ENCODE assay signal across 18 cellular contexts in the genomic region with DNA sequence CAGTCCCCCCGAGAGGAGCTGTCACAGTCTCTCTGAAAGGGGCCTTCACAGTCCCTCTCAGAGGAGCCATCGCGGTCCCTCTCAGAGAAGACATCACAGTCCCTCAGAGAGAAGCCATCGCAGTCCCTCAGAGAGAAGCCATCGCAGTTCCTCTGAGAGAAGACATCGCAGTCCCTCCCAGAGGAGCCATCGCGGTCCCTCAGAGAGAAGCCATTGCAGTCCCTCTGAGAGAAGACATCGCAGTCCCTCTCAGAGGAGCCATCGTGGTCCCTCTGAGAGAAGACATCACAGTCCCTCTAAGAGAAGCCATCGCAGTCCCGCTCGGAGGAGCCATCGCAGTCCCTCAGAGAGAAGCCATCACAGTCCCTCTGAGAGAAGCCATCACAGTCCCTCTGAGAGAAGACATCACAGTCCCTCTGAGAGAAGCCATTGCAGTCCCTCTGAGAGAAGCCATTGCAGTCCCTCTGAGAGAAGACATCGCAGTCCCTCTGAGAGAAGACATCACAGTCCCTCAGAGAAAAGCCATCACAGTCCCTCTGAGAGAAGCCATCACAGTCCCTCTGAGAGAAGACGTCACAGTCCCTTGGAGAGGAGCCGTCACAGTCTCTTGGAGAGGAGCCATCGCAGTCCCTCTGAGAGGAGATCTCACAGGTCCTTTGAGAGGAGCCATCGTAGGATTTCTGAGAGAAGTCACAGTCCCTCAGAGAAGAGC. TPM values are rescaled to one million over a fixed set of nuclear protein-coding genes. Genes with fewer than 3 reads are reported as not detected.
DNase-seq lines count a peak whose midpoint lies in the region; ATAC-seq, FAIRE-seq and TF ChIP-seq lines count a peak whose summit lies in the region.
"Had no signal": no experiment of that assay in that cellular context is flagged by ENCODE, and none has a peak within 500 bp of the region (broad histone marks: within the 10 kb centered on the region; RNA-seq: fewer than 3 reads in every experiment).

No MANE protein-coding gene starts in this region.

- H3K4me3 Mint-ChIP-seq in HFFc6: peak overlapping the region; percentile 95; the same call in 1 of the 2 replicates

- H3K23ac ChIP-seq in neuronal stem cell (ENCODE audit: low read depth, low read length, poor library complexity): no peak overlapping the region

- POLR2A ChIA-PET in K562 (lab: Yijun Ruan, JAX): interaction anchor here (1.3 kb wide), 1 partner anchor 8 kb away, joined by 7 read pairs; no protein-coding TSS in a partner anchor

- no peak overlapping the region; the same call in 1 of the 2 replicates for H3K27ac Mint-ChIP-seq in HFFc6

- H4K8ac ChIP-seq in neuronal stem cell (ENCODE audit: low read depth, low read length): no peak overlapping the region

- peak overlapping the region; percentile 83 for H3K27ac ChIP-seq in K562 (ENCODE audit: extremely low read depth, low read depth, low read length)
- no peak overlapping the region for H3K27ac ChIP-seq in neuronal stem cell (replicated peaks; ENCODE audit: low read length)

- no peak overlapping the region for H3K4ac ChIP-seq in neuronal stem cell (ENCODE audit: low read length)

- H3K4me1 Mint-ChIP-seq in HFFc6 (ENCODE audit: low read depth): peaks cover 36% of the 10 kb centered on the region

- H3K9me3 Mint-ChIP-seq in HFFc6: peaks cover 38% of the 10 kb centered on the region

- no peak overlapping the region for H2BK120ac ChIP-seq in neuronal stem cell (ENCODE audit: low read depth, low read length)

- no peak overlapping the region for H3K14ac ChIP-seq in neuronal stem cell (ENCODE audit: low read length)

- no peak overlapping the region for H2BK5ac ChIP-seq in neuronal stem cell (ENCODE audit: low read length)

- intact Hi-C loops in K562 (cut with micrococcal nuclease): loop anchor here (5.0 kb wide), 3 partner anchors 44 to 174 kb away; a partner anchor contains a TSS

- ATAC-seq in K562 (no peak), HG02981 (IDR thresholded peaks at IDR 0.05; ENCODE audit: unreplicated experiment) (no peak)

- peak overlapping the region; percentile 66 to 84; a peak in 3 of 4 replicates for H3K9ac ChIP-seq in K562 (ENCODE audit: insufficient read depth in 1 of 2, low read depth in 2 of 2, low read length in 2 of 2)
- H3K9ac ChIP-seq in neuronal stem cell (ENCODE audit: low read depth, low read length, poor library complexity): no peak overlapping the region

- H2BK12ac ChIP-seq in neuronal stem cell (ENCODE audit: low read length): no peak overlapping the region

- no peaks in the 10 kb centered on the region for H3K9me1 ChIP-seq in K562 (ENCODE audit: control insufficient read depth, insufficient read depth, low read length)

- 92% methylated on average over 18 of the region's 19 CpGs for WGBS in K562 (ENCODE audit: insufficient coverage, low coverage, missing lambda C conversion rate)
- no CpG with 5 or more reads among the region's 19 CpGs for WGBS in neuronal stem cell (ENCODE audit: extremely low coverage in 2 of 2, insufficient read length in 2 of 2, insufficient replicate concordance in 1 of 2), 2 donors

- H3K79me1 ChIP-seq in neuronal stem cell (ENCODE audit: low read depth, low read length): peaks cover 5% of the 10 kb centered on the region

- peaks cover 13 to 40% of the 10 kb centered on the region in 2 experiments for H3K4me1 ChIP-seq in K562 (replicated peaks in 1 of 2; ENCODE audit: control insufficient read depth in 2 of 2, insufficient read depth in 2 of 2, low read length in 2 of 2)
- H3K4me1 ChIP-seq in neuronal stem cell (ENCODE audit: control insufficient read depth in 2 of 2, insufficient read depth in 1 of 2, low read depth in 1 of 2, low read length in 2 of 2): peaks cover 2 to 4% of the 10 kb centered on the region in 2 donors

- H2AK5ac ChIP-seq in neuronal stem cell (ENCODE audit: low read depth, low read length): no peak overlapping the region

- CTCF ChIA-PET in K562 (lab: Yijun Ruan, JAX; ENCODE audit: low intra/inter-chr PET ratio): no interaction called here

- peaks cover 46% of the 10 kb centered on the region for H3K36me3 Mint-ChIP-seq in HFFc6 (ENCODE audit: low read depth)

- no TSS peak for BruUV-seq in K562 (replicated peaks; lab: Mats Ljungman, UMichigan)

- TF ChIP-seq EP300 in K562 (IDR thresholded peaks at IDR 0.05; ENCODE audit: low read length): no peak

- peaks cover 7% of the 10 kb centered on the region for H3K27me3 Mint-ChIP-seq in HFFc6 (ENCODE audit: insufficient read depth)

- H3K36me3 ChIP-seq in K562 (ENCODE audit: control insufficient read depth, insufficient read depth, low read length) (peaks cover 3% of the 10 kb centered on the region; the same call in 1 of the 3 replicates), neuronal stem cell (replicated peaks in 1 of 2; ENCODE audit: control insufficient read depth in 2 of 2, insufficient read depth in 2 of 2, low read length in 2 of 2) (no peaks in the 10 kb centered on the region)

- H3K9me3 ChIP-seq in K562 (replicated peaks; ENCODE audit: control insufficient read depth, insufficient read depth, low read depth, low read length): 0 out of 2 replicates have a peak, but pooled peaks cover 4% of the 10 kb centered on the region
- peaks cover under 1 to 43% of the 10 kb centered on the region in 2 donors for H3K9me3 ChIP-seq in neuronal stem cell (replicated peaks in 1 of 2; ENCODE audit: control insufficient read depth in 2 of 2, insufficient read depth in 1 of 2, low read depth in 1 of 2, low read length in 2 of 2)
- H3K9me3 ChIP-seq: testis had no signal

- peak overlapping the region; percentile 87; the same call in 1 of the 2 replicates for H3K4me2 ChIP-seq in K562 (ENCODE audit: insufficient read depth, low read length)
- H3K4me2 ChIP-seq in neuronal stem cell (ENCODE audit: insufficient read depth, low read length, poor library complexity, severe bottlenecking): no peak overlapping the region

- peak; percentile 9 for DNase-seq in activated CD4-positive, alpha-beta T cell treated with anti-CD3 and anti-CD28 coated beads for 1 hour
- no peak for DNase-seq in activated CD4-positive, alpha-beta T cell treated with anti-CD3 and anti-CD28 coated beads, Interleukin-2, amount 50 U/mL, for 1 hour
- DNase-seq in HFFc6: no peak
- DNase-seq in K562 (ENCODE audit: extremely low read depth in 1 of 4, low spot score in 3 of 4): no peak
- DNase-seq in neuronal stem cell (ENCODE audit: low spot score): no peak
- DNase-seq in SW480 (ENCODE audit: low spot score): no peak
- DNase-seq in NCI-H1092 (lab: John Stamatoyannopoulos, UW): no peak
- DNase-seq: activated CD8-positive, alpha-beta memory T cell treated with anti-CD3 and anti-CD28 coated beads, Interleukin-2, amount 50 U/mL, for 48 hours; NCI-H1048; small intestine had no signal

- H3K79me2 ChIP-seq in K562 (ENCODE audit: control insufficient read depth, insufficient read depth, low read length): peaks cover 38% of the 10 kb centered on the region

- no peak overlapping the region for H4K91ac ChIP-seq in neuronal stem cell (ENCODE audit: low read depth, low read length, poor library complexity)

- H3K18ac ChIP-seq in neuronal stem cell (ENCODE audit: low read length): no peak overlapping the region

- no peak overlapping the region for H3K4me3 ChIP-seq in K562
- no peak overlapping the region for H3K4me3 ChIP-seq in neuronal stem cell (ENCODE audit: low read length in 2 of 2)

- peak overlapping the region; percentile 55 for H2BK15ac ChIP-seq in neuronal stem cell (ENCODE audit: low read length)

- TF ChIP-seq CTCF in HFFc6 (IDR thresholded peaks at IDR 0.05) (no peak), K562 (IDR thresholded peaks at IDR 0.05 in 2 of 3, conservative IDR thresholded peaks at IDR 0.05 in 1 of 3; ENCODE audit: insufficient read depth in 2 of 3, low read depth in 1 of 3, low read length in 3 of 3) (no peak)

- no peak for FAIRE-seq in K562 (lab: Jason Lieb, UNC)
- FAIRE-seq: A549, bronchial epithelial cell, endothelial cell of umbilical vein, HTR-8/SVneo, kidney, RCC 7860, small intestine had no signal

- TF ChIP-seq POLR2A in K562 (conservative IDR thresholded peaks at IDR 0.05): no peak

- H4K20me1 ChIP-seq in K562 (replicated peaks; ENCODE audit: control insufficient read depth, insufficient read depth, low read length): peaks cover 10% of the 10 kb centered on the region; the same call in 1 of the 2 replicates

- no peak for TF ChIP-seq RAD21 in K562 (CRISPR knock-in tag; conservative IDR thresholded peaks at IDR 0.05 in 1 of 2, IDR thresholded peaks at IDR 0.05 in 1 of 2)

- H3K27me3 ChIP-seq in K562 (ENCODE audit: control insufficient read depth in 2 of 2, insufficient read depth in 2 of 2, low read length in 2 of 2) (no peaks in the 10 kb centered on the region), neuronal stem cell (ENCODE audit: control insufficient read depth in 3 of 3, insufficient read depth in 3 of 3, low read depth in 1 of 3, low read length in 3 of 3) (no peaks in the 10 kb centered on the region)
- H3K27me3 ChIP-seq: testis had no signal

- in situ Hi-C loops in K562 (cut with MboI): no loop called here

- H2AFZ ChIP-seq in K562 (ENCODE audit: low read depth, low read length) (peak overlapping the region; percentile 98), neuronal stem cell (ENCODE audit: low read length) (peak overlapping the region; percentile 96)

RNA-seq across cellular contexts. Expression of a gene that starts 1.3 kb away (rescaled TPM):
- total RNA-seq in HFFc6 (2021; fragmentation: NEBNext Ultra II Directional; extraction: Animal tissue kit (Norgen Biotek cat#: 25700)): 10 to 100 TPM; 20.1 to 28.3 (median 26.7) TPM
- total RNA-seq in K562 (2011; cell fraction: chromatin; rRNA removed; ENCODE audit: low replicate concordance): 120 and 302 TPM in 2 replicates
- total RNA-seq in K562 (2011; cell fraction: nucleolus; rRNA removed): 36.5 and 48.2 TPM in 2 replicates
- total RNA-seq in K562 (2011; cell fraction: nucleoplasm; rRNA removed): 106 and 159 TPM in 2 replicates
- total RNA-seq in K562 (2014; rRNA removed) (44.4 and 47.8 TPM in 2 replicates), K562 (2014; rRNA removed; fragmentation: Illumina TruSeq; extraction: Trizol) (67.4 and 73.7 TPM in 2 replicates), K562 (2015; rRNA removed; fragmentation: Illumina TruSeq; extraction: Trizol) (44.6 and 47.2 TPM in 2 replicates), K562 (2021) (53.6 and 56.5 TPM in 2 replicates)
- polyA plus RNA-seq in K562 (2011; rRNA removed) (76.4 and 94.0 TPM in 2 replicates), K562 (2014; fragmentation: Illumina TruSeq; extraction: Trizol) (79.0 and 101 TPM in 2 replicates), K562 (2014; fragmentation: Nextera tagmentation; extraction: Ambion mirVana) (10 to 100 TPM; 24.7 to 77.9 TPM), K562 (2014; rRNA removed) (65.8 and 65.9 TPM in 2 replicates)
- 21.4 and 54.4 TPM in 2 replicates for polyA plus RNA-seq in K562 (2011; cell fraction: cytosol; rRNA removed)
- 135 and 202 TPM in 2 replicates for polyA plus RNA-seq in K562 (2011; cell fraction: nucleus; rRNA removed)
- polyA plus RNA-seq in K562 (2012): 40.0 and 65.9 TPM in 2 replicates
- polyA minus RNA-seq in K562 (2011; rRNA and poly(A)+ RNA removed): 116 and 117 TPM in 2 replicates
- polyA minus RNA-seq in K562 (2011; cell fraction: cytosol; rRNA and poly(A)+ RNA removed): 13.0 and 19.2 TPM in 2 replicates
- polyA minus RNA-seq in K562 (2011; cell fraction: nucleus; rRNA and poly(A)+ RNA removed): 40.3 and 75.2 TPM in 2 replicates
- polyA plus RNA-seq in neuronal stem cell (2013, experiment 1 of 2): 75.9 TPM
- 67.5 TPM for polyA plus RNA-seq in neuronal stem cell (2013, experiment 2 of 2)

RNA-seq across cellular contexts. Expression of a gene that starts 47.2 kb away (rescaled TPM):
- total RNA-seq in HFFc6 (2021; fragmentation: NEBNext Ultra II Directional; extraction: Animal tissue kit (Norgen Biotek cat#: 25700)): 1 to 10 TPM in 2 of 6 experiments, under 1 TPM in 4; 0.52 to 1.2 (median 0.97) TPM
- total RNA-seq in K562 (2011; cell fraction: chromatin; rRNA removed; ENCODE audit: low replicate concordance): 3.0 and 6.7 TPM in 2 replicates
- total RNA-seq in K562 (2011; cell fraction: nucleolus; rRNA removed): 2.2 and 3.0 TPM in 2 replicates
- 3.1 and 3.9 TPM in 2 replicates for total RNA-seq in K562 (2011; cell fraction: nucleoplasm; rRNA removed)
- total RNA-seq in K562 (2014; rRNA removed) (3.3 and 5.2 TPM in 2 replicates), K562 (2014; rRNA removed; fragmentation: Illumina TruSeq; extraction: Trizol) (4.2 TPM in 2 replicates), K562 (2015; rRNA removed; fragmentation: Illumina TruSeq; extraction: Trizol) (4.1 TPM in 2 replicates), K562 (2021) (3.3 TPM in 2 replicates)
- polyA plus RNA-seq in K562 (2011; rRNA removed) (4.4 TPM in 2 replicates), K562 (2014; fragmentation: Illumina TruSeq; extraction: Trizol) (4.7 and 5.2 TPM in 2 replicates), K562 (2014; fragmentation: Nextera tagmentation; extraction: Ambion mirVana) (1 to 10 TPM; 2.2 to 4.2 TPM), K562 (2014; rRNA removed) (3.2 and 3.4 TPM in 2 replicates)
- 1.3 and 2.2 TPM in 2 replicates for polyA plus RNA-seq in K562 (2011; cell fraction: cytosol; rRNA removed)
- 2.9 and 5.5 TPM in 2 replicates for polyA plus RNA-seq in K562 (2011; cell fraction: nucleus; rRNA removed)
- polyA plus RNA-seq in K562 (2012): 2.5 and 4.2 TPM in 2 replicates
- 2.6 and 3.7 TPM in 2 replicates for polyA minus RNA-seq in K562 (2011; rRNA and poly(A)+ RNA removed)
- 1.2 and 1.5 TPM in 2 replicates for polyA minus RNA-seq in K562 (2011; cell fraction: cytosol; rRNA and poly(A)+ RNA removed)
- polyA minus RNA-seq in K562 (2011; cell fraction: nucleus; rRNA and poly(A)+ RNA removed): 2.8 and 6.2 TPM in 2 replicates
- polyA plus RNA-seq in neuronal stem cell (2013, experiment 1 of 2): 5.6 TPM
- polyA plus RNA-seq in neuronal stem cell (2013, experiment 2 of 2): 4.8 TPM

RNA-seq across cellular contexts. Expression of a gene that starts 47.3 kb away (rescaled TPM):
- total RNA-seq in HFFc6 (2021; fragmentation: NEBNext Ultra II Directional; extraction: Animal tissue kit (Norgen Biotek cat#: 25700)): 10 to 100 TPM; 33.2 to 44.2 (median 39.8) TPM
- 32.8 and 34.8 TPM in 2 replicates for total RNA-seq in K562 (2011; cell fraction: chromatin; rRNA removed; ENCODE audit: low replicate concordance)
- 26.7 and 30.8 TPM in 2 replicates for total RNA-seq in K562 (2011; cell fraction: nucleolus; rRNA removed)
- 38.6 and 50.1 TPM in 2 replicates for total RNA-seq in K562 (2011; cell fraction: nucleoplasm; rRNA removed)
- total RNA-seq in K562 (2014; rRNA removed) (23.4 and 34.7 TPM in 2 replicates), K562 (2014; rRNA removed; fragmentation: Illumina TruSeq; extraction: Trizol) (48.2 and 54.7 TPM in 2 replicates), K562 (2015; rRNA removed; fragmentation: Illumina TruSeq; extraction: Trizol) (41.9 and 43.6 TPM in 2 replicates), K562 (2021) (39.6 and 40.4 TPM in 2 replicates)
- polyA plus RNA-seq in K562 (2011; rRNA removed) (80.4 and 98.1 TPM in 2 replicates), K562 (2014; fragmentation: Illumina TruSeq; extraction: Trizol) (58.2 and 64.9 TPM in 2 replicates), K562 (2014; fragmentation: Nextera tagmentation; extraction: Ambion mirVana) (100 to 1,000 TPM; 131 to 171 TPM), K562 (2014; rRNA removed) (43.7 and 45.8 TPM in 2 replicates)
- polyA plus RNA-seq in K562 (2011; cell fraction: cytosol; rRNA removed): 34.8 and 49.4 TPM in 2 replicates
- polyA plus RNA-seq in K562 (2011; cell fraction: nucleus; rRNA removed): 24.9 and 35.2 TPM in 2 replicates
- polyA plus RNA-seq in K562 (2012): 38.9 and 47.2 TPM in 2 replicates
- 69.4 and 75.5 TPM in 2 replicates for polyA minus RNA-seq in K562 (2011; rRNA and poly(A)+ RNA removed)
- polyA minus RNA-seq in K562 (2011; cell fraction: cytosol; rRNA and poly(A)+ RNA removed): 13.7 and 33.6 TPM in 2 replicates
- 28.9 and 39.1 TPM in 2 replicates for polyA minus RNA-seq in K562 (2011; cell fraction: nucleus; rRNA and poly(A)+ RNA removed)
- polyA plus RNA-seq in neuronal stem cell (2013, experiment 1 of 2): 42.3 TPM
- polyA plus RNA-seq in neuronal stem cell (2013, experiment 2 of 2): 41.7 TPM
